Comparison of ENCODE assay signal across 20 cellular contexts in genomic region chr20:35708502-35708901, GRCh38.
"Had no signal": no experiment of that assay in that cellular context is flagged by ENCODE, and none has a peak within 500 bp of the region (broad histone marks: within the 10 kb centered on the region; RNA-seq: fewer than 3 reads in every experiment).

No MANE protein-coding gene starts in this region.

- ATAC-seq: gastrocnemius medialis; heart left ventricle; left cardiac atrium; lower lobe of right lung; stimulated activated memory B cell treated with anti-CD40 and anti-IgM and Interleukin-4, amounts not matched to agents 10 μg/mL and 1 μg/mL and 100 μg/mL, for 72 hours had no signal

- H3K27ac ChIP-seq: adrenal gland, gastrocnemius medialis, heart left ventricle, lower lobe of right lung, ovary, thyroid gland, WERI-Rb-1 had no signal

- H3K36me3 ChIP-seq: ovary had no signal

- H3K27me3 ChIP-seq: adrenal gland, dorsolateral prefrontal cortex, gastrocnemius medialis, heart left ventricle, ovary, thyroid gland had no signal

- H3K9me3 ChIP-seq: adrenal gland, gastrocnemius medialis, heart left ventricle, lower lobe of right lung, ovary, thyroid gland had no signal

- H3K4me3 Mint-ChIP-seq: activated CD4-positive, alpha-beta memory T cell treated with anti-CD3 and anti-CD28 coated beads for 36 hours; activated T-helper 1 cell treated with anti-CD3 and anti-CD28 coated beads, Interleukin-12 subunit alpha, Interleukin-12 subunit beta, Interleukin-2, Interleukin-4 antibody, amounts not matched to agents 30 ng/mL and 10 ng/mL and 1 ng/mL, durations not matched to agents 14 hours and 24 hours and 36 hours; mesothelial cell of epicardium; stimulated activated memory B cell treated with anti-CD40 and anti-IgM and Interleukin-4, amounts not matched to agents 10 μg/mL and 1 μg/mL and 100 μg/mL, for 72 hours; T-helper 1 cell treated with Interleukin-12 subunit alpha and Interleukin-12 subunit beta and Interleukin-4 antibody, amounts not matched to agents 30 μg/mL and 1 μg/mL, for 36 hours had no signal

- H3K4me3 ChIP-seq: adrenal gland, gastrocnemius medialis, heart left ventricle, lower lobe of right lung, ovary, thyroid gland had no signal

- H3K27ac Mint-ChIP-seq: activated T-helper 1 cell treated with anti-CD3 and anti-CD28 coated beads, Interleukin-12 subunit alpha, Interleukin-12 subunit beta, Interleukin-2, Interleukin-4 antibody, amounts not matched to agents 30 ng/mL and 10 ng/mL and 1 ng/mL, durations not matched to agents 14 hours and 24 hours and 36 hours; mesothelial cell of epicardium; T-helper 1 cell treated with Interleukin-12 subunit alpha and Interleukin-12 subunit beta and Interleukin-4 antibody, amounts not matched to agents 30 μg/mL and 1 μg/mL, for 36 hours had no signal

- H3K27me3 Mint-ChIP-seq: activated CD4-positive, alpha-beta memory T cell treated with anti-CD3 and anti-CD28 coated beads for 36 hours; stimulated activated memory B cell treated with anti-CD40 and anti-IgM and Interleukin-4, amounts not matched to agents 10 μg/mL and 1 μg/mL and 100 μg/mL, for 72 hours had no signal

- H3K9me3 Mint-ChIP-seq: activated CD4-positive, alpha-beta memory T cell treated with anti-CD3 and anti-CD28 coated beads for 36 hours; activated T-helper 1 cell treated with anti-CD3 and anti-CD28 coated beads, Interleukin-12 subunit alpha, Interleukin-12 subunit beta, Interleukin-2, Interleukin-4 antibody, amounts not matched to agents 30 ng/mL and 10 ng/mL and 1 ng/mL, durations not matched to agents 14 hours and 24 hours and 36 hours; immature natural killer cell; mesothelial cell of epicardium; neural crest cell; stimulated activated memory B cell treated with anti-CD40 and anti-IgM and Interleukin-4, amounts not matched to agents 10 μg/mL and 1 μg/mL and 100 μg/mL, for 72 hours; T-helper 1 cell treated with Interleukin-12 subunit alpha and Interleukin-12 subunit beta and Interleukin-4 antibody, amounts not matched to agents 30 μg/mL and 1 μg/mL, for 36 hours had no signal

- DNase-seq: activated CD4-positive, alpha-beta memory T cell treated with anti-CD3 and anti-CD28 coated beads for 36 hours; activated CD8-positive, alpha-beta memory T cell treated with anti-CD3 and anti-CD28 coated beads, Interleukin-2, amount 50 U/mL, for 48 hours; activated naive CD4-positive, alpha-beta T cell; adrenal gland; dorsolateral prefrontal cortex; erythroblast; gastrocnemius medialis; heart left ventricle; left cardiac atrium; lower lobe of right lung; ovary; stimulated activated CD4-positive, alpha-beta T cell treated with anti-CD3 and anti-CD28 coated beads, Interleukin-2, amount 100 ng/mL, for 48 hours; thyroid gland; WERI-Rb-1 had no signal
